10 cellular contexts compared by ENCODE assay signal in the genomic region with DNA sequence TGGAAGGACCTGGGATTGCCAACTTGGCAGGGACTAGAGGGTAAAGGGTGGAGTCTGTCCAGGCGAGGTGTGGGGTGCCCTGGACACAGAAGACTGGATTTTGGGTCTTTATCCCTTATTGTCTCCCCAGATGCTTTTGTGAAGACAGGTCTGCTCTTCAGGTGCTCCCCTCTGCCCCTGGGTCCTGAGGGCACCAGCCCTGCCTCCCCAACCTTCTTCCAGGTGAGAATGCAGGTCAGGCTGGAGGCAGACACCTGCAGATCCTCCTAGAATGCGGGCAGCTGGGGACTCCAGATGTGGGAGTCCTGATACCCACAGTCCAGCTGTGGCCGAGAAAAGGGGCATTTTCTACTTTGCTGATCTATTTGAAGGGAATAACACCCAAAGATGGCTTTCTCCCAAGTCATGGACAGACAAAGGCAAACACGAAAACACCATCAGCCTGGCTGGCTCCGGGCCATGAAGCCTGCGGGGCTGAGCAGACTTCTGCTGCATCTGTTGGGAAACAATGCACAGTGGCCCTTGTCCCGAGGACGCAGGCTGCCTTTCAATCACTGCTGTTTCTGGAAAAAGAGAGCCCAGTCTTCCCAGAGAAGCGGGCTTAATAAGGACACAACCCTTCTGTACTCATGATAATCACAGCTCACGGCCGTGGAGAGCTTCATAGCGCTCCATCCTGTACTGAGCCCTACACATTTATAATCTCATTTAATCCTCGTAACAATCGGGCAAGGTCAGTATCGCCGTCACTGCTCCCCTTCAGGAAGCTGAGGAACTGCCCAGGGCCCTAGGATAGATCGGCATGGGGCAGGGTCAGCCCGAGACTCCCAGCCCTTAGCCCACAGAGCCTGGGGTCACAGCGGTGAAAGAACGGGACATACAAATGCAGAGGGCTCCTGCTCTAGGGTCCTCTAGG.
DNase-seq lines count a peak whose midpoint lies in the region; ATAC-seq lines count a peak whose summit lies in the region.
"Had no signal": no experiment of that assay in that cellular context is flagged by ENCODE, and none has a peak within 500 bp of the region (broad histone marks: within the 10 kb centered on the region; RNA-seq: fewer than 3 reads in every experiment).

No MANE protein-coding gene starts in this region.

- peak; percentile 42 for DNase-seq in NCI-H1092 (lab: John Stamatoyannopoulos, UW)
- DNase-seq in NCI-H82 (lab: John Stamatoyannopoulos, UW), result peak; percentile 80
- peak; percentile 52 for DNase-seq in ecto neural progenitor cell (ENCODE audit: low spot score)
- peak; percentile 88 for DNase-seq in occipital lobe (lab: John Stamatoyannopoulos, UW)
- DNase-seq in AG08396 (ENCODE audit: low spot score), result no peak
- DNase-seq in GM23248, result no peak
- DNase-seq: activated gamma-delta T cell treated with Interleukin-2 at 50 U/mL for 16 hours, kidney glomerular epithelial cell had no signal

- H3K9ac ChIP-seq in GM23248, result no peak overlapping the region

- no peaks in the 10 kb centered on the region for H3F3A ChIP-seq in GM23248 (ENCODE audit: insufficient read depth)

- H3K36me3 ChIP-seq in GM23248 (ENCODE audit: low read depth), result no peaks in the 10 kb centered on the region

- H3K9me3 ChIP-seq in GM23248 (ENCODE audit: low read depth), result no peaks in the 10 kb centered on the region

- H3K27ac ChIP-seq in GM23248, result no peak overlapping the region

- H3K4me3 ChIP-seq in GM23248, result no peak overlapping the region

- no peaks in the 10 kb centered on the region for H3K9me2 ChIP-seq in GM23248 (ENCODE audit: insufficient read depth)

- H4K20me1 ChIP-seq in GM23248 (ENCODE audit: insufficient read depth), result no peaks in the 10 kb centered on the region

- in situ Hi-C loops in GM23248 (cut with MboI), result loop anchor here (25.0 kb wide), 1 partner anchor 655 kb away; no protein-coding TSS in a partner anchor

- 45 to 46% methylated on average over 20 of the region's 20 CpGs for WGBS in GM23248 (ENCODE audit: low coverage in 1 of 2, low lambda C conversion rate in 2 of 2, missing lambda C conversion rate in 2 of 2), 2 experiments

- no peaks in the 10 kb centered on the region for H3K4me1 ChIP-seq in GM23248 (ENCODE audit: insufficient read depth)

- H2AFZ ChIP-seq in GM23248, result no peak overlapping the region

- H3K4me2 ChIP-seq in GM23248 (ENCODE audit: unreplicated experiment), result no peak overlapping the region

- no peaks in the 10 kb centered on the region for H3K79me2 ChIP-seq in GM23248 (ENCODE audit: insufficient read depth)

- H3K27me3 ChIP-seq in GM23248 (replicated peaks; ENCODE audit: insufficient read depth), result peaks cover 15% of the 10 kb centered on the region

- no peak for ATAC-seq in GM18517 (IDR thresholded peaks at IDR 0.05; ENCODE audit: unreplicated experiment)
- ATAC-seq in GM18520 (IDR thresholded peaks at IDR 0.05; ENCODE audit: unreplicated experiment), result no peak

Comparison
In these comparisons a context has a peak if more than half of its experiments do, and no peak if none do; other contexts are left out.
1. DNase-seq: peak in NCI-H1092 (single experiment), NCI-H82 (single experiment), ecto neural progenitor cell (single experiment) and occipital lobe (single experiment); none in AG08396 (single experiment) and GM23248 (single experiment).